Comparison of ENCODE assay signal across 16 cellular contexts in the genomic region with DNA sequence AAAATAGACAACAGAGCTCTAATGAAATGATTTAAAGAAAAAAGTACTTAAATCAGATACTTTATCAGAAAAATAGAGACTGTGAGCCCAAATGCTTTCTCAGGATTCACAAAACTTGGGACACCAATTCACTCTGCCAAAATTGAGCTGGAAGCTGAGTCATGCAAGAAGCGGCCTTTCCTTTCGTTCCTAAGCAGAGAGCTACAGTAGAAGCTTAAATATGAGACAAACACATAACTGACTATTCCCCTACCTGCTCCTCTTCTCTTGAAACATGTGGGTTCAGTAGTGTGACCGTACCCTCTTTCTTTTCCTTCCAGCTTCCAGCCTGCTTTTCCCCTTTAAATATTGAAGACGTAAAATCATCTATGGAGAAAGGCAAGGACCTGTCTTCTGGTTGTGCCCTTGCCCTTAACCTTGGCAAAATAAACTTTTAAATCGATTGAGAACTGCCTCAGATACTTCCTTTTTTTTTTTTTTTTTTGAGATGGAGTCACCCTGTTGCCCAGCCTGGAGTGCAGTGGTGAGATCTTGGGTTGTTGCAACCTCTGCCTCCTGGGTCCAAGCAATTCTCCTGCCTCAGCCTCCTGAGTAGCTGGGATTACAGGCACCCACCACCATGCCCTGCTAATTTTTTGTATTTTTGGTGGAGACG. TPM values are rescaled to one million over a fixed set of nuclear protein-coding genes. Genes with fewer than 3 reads are reported as not detected.
A peak's percentile ranks its signal among the peaks of the same experiment; 100 is the strongest.
DNase-seq lines count a peak whose midpoint lies in the region; ATAC-seq and TF ChIP-seq lines count a peak whose summit lies in the region.
"Had no signal": no experiment of that assay in that cellular context is flagged by ENCODE, and none has a peak within 500 bp of the region (broad histone marks: within the 10 kb centered on the region; RNA-seq: fewer than 3 reads in every experiment).

No MANE protein-coding gene starts in this region.

- no peak overlapping the region for H3K4me2 ChIP-seq in mesenchymal stem cell (ENCODE audit: low read length, poor library complexity, severe bottlenecking)
- H3K4me2 ChIP-seq: BLaER1 had no signal

- no peak overlapping the region for H2BK120ac ChIP-seq in mesenchymal stem cell (ENCODE audit: low read depth, low read length)

- 78% methylated on average over 6 of the region's 6 CpGs for WGBS in mesenchymal stem cell

- no peaks in the 10 kb centered on the region for H3K36me3 ChIP-seq in mesenchymal stem cell (ENCODE audit: control insufficient read depth in 1 of 2, insufficient read depth in 2 of 2, low read depth in 1 of 2, low read length in 2 of 2)
- H3K36me3 ChIP-seq: BLaER1, heart right ventricle had no signal

- intact Hi-C loops in CD14-positive monocyte (cut with micrococcal nuclease): no loop called here
- intact Hi-C loops in dorsolateral prefrontal cortex (cut with DNase I): no loop called here

- ATAC-seq in natural killer cell treated with Interleukin-12 subunit alpha and Interleukin-12 subunit beta and Interleukin-15 and Interleukin-18, amount 100 ng/mL, for 72 hours: no peak
- ATAC-seq in HG03095 (IDR thresholded peaks at IDR 0.05; ENCODE audit: unreplicated experiment): no peak
- ATAC-seq: heart right ventricle had no signal

- no peaks in the 10 kb centered on the region for H3K9me3 Mint-ChIP-seq in CD14-positive monocyte
- no peaks in the 10 kb centered on the region for H3K9me3 Mint-ChIP-seq in natural killer cell treated with Interleukin-12 subunit alpha and Interleukin-12 subunit beta and Interleukin-15 and Interleukin-18, amount 100 ng/mL, for 72 hours
- H3K9me3 Mint-ChIP-seq: activated naive CD8-positive, alpha-beta T cell treated with anti-CD3 and anti-CD28 coated beads, Interleukin-2, amount 10 ng/mL, durations not matched to agents 7 days and 5 days had no signal

- H2BK15ac ChIP-seq in mesenchymal stem cell (ENCODE audit: low read depth, poor library complexity, severe bottlenecking): no peak overlapping the region

- H3K4me1 ChIP-seq in mesenchymal stem cell (ENCODE audit: control insufficient read depth, insufficient read depth, low read depth, low read length): peaks cover 2% of the 10 kb centered on the region
- H3K4me1 ChIP-seq: parathyroid adenoma had no signal

- TF ChIP-seq CTCF in CD14-positive monocyte (IDR thresholded peaks at IDR 0.05) (no peak), cardiac fibroblast (IDR thresholded peaks at IDR 0.05; ENCODE audit: low read depth, low read length) (no peak), dorsolateral prefrontal cortex (IDR thresholded peaks at IDR 0.05 in 54 of 56, conservative IDR thresholded peaks at IDR 0.05 in 2 of 56; ENCODE audit: low read depth in 1 of 56, partially characterized antibody in 56 of 56) (no peak)

- H2BK12ac ChIP-seq in mesenchymal stem cell (ENCODE audit: low read length in 2 of 2): no peak overlapping the region

- H3K9me3 ChIP-seq in mesenchymal stem cell (ENCODE audit: control insufficient read depth, low read length): no peaks in the 10 kb centered on the region
- H3K9me3 ChIP-seq: BLaER1, heart right ventricle had no signal

- H3K4me1 Mint-ChIP-seq in CD14-positive monocyte: peaks cover 41% of the 10 kb centered on the region
- H3K4me1 Mint-ChIP-seq in natural killer cell treated with Interleukin-12 subunit alpha and Interleukin-12 subunit beta and Interleukin-15 and Interleukin-18, amount 100 ng/mL, for 72 hours (ENCODE audit: low read depth in 2 of 2): no peaks in the 10 kb centered on the region

- H3K9ac ChIP-seq in mesenchymal stem cell (ENCODE audit: low read length): peak overlapping the region; percentile 73
- H3K9ac ChIP-seq: BLaER1, parathyroid adenoma had no signal

- DNase-seq in CD14-positive monocyte (ENCODE audit: low spot score) (no peak), MV-4-11 (lab: John Stamatoyannopoulos, UW) (peak; percentile 35), cardiac fibroblast (ENCODE audit: low read depth in 2 of 2) (peak; percentile 68 to 78), mesenchymal stem cell (no peak), dorsolateral prefrontal cortex (no peak)
- DNase-seq in stimulated activated CD4-positive, alpha-beta T cell treated with anti-CD3 and anti-CD28 coated beads, Interleukin-4, amount 100 ng/mL, for 24 hours: no peak
- no peak for DNase-seq in natural killer cell treated with Interleukin-12 subunit alpha and Interleukin-12 subunit beta and Interleukin-15 and Interleukin-18, amount 100 ng/mL, for 72 hours (ENCODE audit: low spot score)
- DNase-seq: activated naive CD8-positive, alpha-beta T cell treated with anti-CD3 and anti-CD28 coated beads, Interleukin-2, amount 10 ng/mL, durations not matched to agents 7 days and 5 days; heart right ventricle; NCI-H146; NCI-H524 treated with DMSO at 0.1 percent for 48 hours had no signal

- H3K27ac ChIP-seq in mesenchymal stem cell (ENCODE audit: low read length, poor library complexity, severe bottlenecking): no peak overlapping the region
- peak overlapping the region in 7 of 59 donors; percentile 11 to 40 (median 35) for H3K27ac ChIP-seq in dorsolateral prefrontal cortex
- H3K27ac ChIP-seq: BLaER1, parathyroid adenoma, VCaP had no signal

- no peak overlapping the region for H2BK5ac ChIP-seq in mesenchymal stem cell (ENCODE audit: low read depth, low read length, poor library complexity, severe bottlenecking)

- peak overlapping the region in 1 of 2 donors; percentile 1 for H3K4me3 Mint-ChIP-seq in CD14-positive monocyte
- no peak overlapping the region for H3K4me3 Mint-ChIP-seq in natural killer cell treated with Interleukin-12 subunit alpha and Interleukin-12 subunit beta and Interleukin-15 and Interleukin-18, amount 100 ng/mL, for 72 hours
- H3K4me3 Mint-ChIP-seq: activated naive CD8-positive, alpha-beta T cell treated with anti-CD3 and anti-CD28 coated beads, Interleukin-2, amount 10 ng/mL, durations not matched to agents 7 days and 5 days had no signal

- no peak overlapping the region for H2AK5ac ChIP-seq in mesenchymal stem cell (ENCODE audit: low read length, severe bottlenecking)

- no peak overlapping the region for H3K4ac ChIP-seq in mesenchymal stem cell (ENCODE audit: low read depth in 1 of 2, low read length in 2 of 2)

- H3K4me3 ChIP-seq in cardiac fibroblast (replicated peaks in 1 of 2; ENCODE audit: low read depth in 2 of 2, low read length in 2 of 2): no peak overlapping the region
- no peak overlapping the region for H3K4me3 ChIP-seq in mesenchymal stem cell (ENCODE audit: insufficient read depth in 1 of 2, low read depth in 1 of 2, low read length in 2 of 2)
- H3K4me3 ChIP-seq in dorsolateral prefrontal cortex: no peak overlapping the region
- H3K4me3 ChIP-seq: BLaER1, heart right ventricle, lung had no signal

- H2AFZ ChIP-seq in mesenchymal stem cell (ENCODE audit: low read depth, low read length): no peak overlapping the region
- H2AFZ ChIP-seq: parathyroid adenoma had no signal

- no peak overlapping the region for H3K14ac ChIP-seq in mesenchymal stem cell (ENCODE audit: low read length in 2 of 2)

- no peak overlapping the region for H4K8ac ChIP-seq in mesenchymal stem cell (ENCODE audit: low read length)

- H3K18ac ChIP-seq in mesenchymal stem cell (ENCODE audit: low read depth in 1 of 2, low read length in 2 of 2): no peak overlapping the region

- H3K27ac Mint-ChIP-seq in CD14-positive monocyte: peak overlapping the region; percentile 29 to 90 (median 68)
- no peak overlapping the region for H3K27ac Mint-ChIP-seq in natural killer cell treated with Interleukin-12 subunit alpha and Interleukin-12 subunit beta and Interleukin-15 and Interleukin-18, amount 100 ng/mL, for 72 hours
- H3K27ac Mint-ChIP-seq: activated naive CD8-positive, alpha-beta T cell treated with anti-CD3 and anti-CD28 coated beads, Interleukin-2, amount 10 ng/mL, durations not matched to agents 7 days and 5 days had no signal

- H4K91ac ChIP-seq in mesenchymal stem cell (ENCODE audit: low read length): no peak overlapping the region

- H3K27me3 ChIP-seq in mesenchymal stem cell (ENCODE audit: control insufficient read depth in 1 of 2, insufficient read depth in 1 of 2, low read length in 2 of 2): no peaks in the 10 kb centered on the region
- no peaks in the 10 kb centered on the region for H3K27me3 ChIP-seq in dorsolateral prefrontal cortex
- H3K27me3 ChIP-seq: BLaER1 had no signal

- no peaks in the 10 kb centered on the region for H3K36me3 Mint-ChIP-seq in CD14-positive monocyte
- H3K36me3 Mint-ChIP-seq in natural killer cell treated with Interleukin-12 subunit alpha and Interleukin-12 subunit beta and Interleukin-15 and Interleukin-18, amount 100 ng/mL, for 72 hours: no peaks in the 10 kb centered on the region
- H3K36me3 Mint-ChIP-seq: activated naive CD8-positive, alpha-beta T cell treated with anti-CD3 and anti-CD28 coated beads, Interleukin-2, amount 10 ng/mL, durations not matched to agents 7 days and 5 days had no signal

- H3K23ac ChIP-seq in mesenchymal stem cell (ENCODE audit: low read length in 2 of 2): no peak overlapping the region

- H3K27me3 Mint-ChIP-seq in CD14-positive monocyte (ENCODE audit: low read depth in 3 of 3): peaks cover 0 to 4% (median 2%) of the 10 kb centered on the region in 3 donors
- peaks cover 7% of the 10 kb centered on the region in 2 donors for H3K27me3 Mint-ChIP-seq in natural killer cell treated with Interleukin-12 subunit alpha and Interleukin-12 subunit beta and Interleukin-15 and Interleukin-18, amount 100 ng/mL, for 72 hours

- no peaks in the 10 kb centered on the region for H3K79me1 ChIP-seq in mesenchymal stem cell (replicated peaks; ENCODE audit: low read length, poor library complexity, severe bottlenecking)

RNA-seq across cellular contexts. Expression of a gene that starts 4.4 kb away (rescaled TPM):
- 1 to 10 TPM in 1 of 2 donors, under 1 TPM in 1; 0.89 to 1.1 TPM for polyA plus RNA-seq in CD14-positive monocyte
- not detected for polyA plus RNA-seq in mesenchymal stem cell (2013, experiment 1 of 2)
- not detected for polyA plus RNA-seq in mesenchymal stem cell (2013, experiment 2 of 2)
- total RNA-seq in natural killer cell treated with Interleukin-12 subunit alpha and Interleukin-12 subunit beta and Interleukin-15 and Interleukin-18, amount 100 ng/mL, for 72 hours: not detected
- total RNA-seq in dorsolateral prefrontal cortex: 10 to 100 TPM in 43 of 120 experiments, 1 to 10 TPM in 77; 1.1 to 58.5 (median 7.4) TPM

RNA-seq across cellular contexts. Expression of a gene that starts 14.1 kb away (rescaled TPM):
- polyA plus RNA-seq in CD14-positive monocyte: 10 to 100 TPM in 1 of 2 donors, 1 to 10 TPM in 1; 6.5 to 10.0 TPM
- 5.4 TPM for polyA plus RNA-seq in mesenchymal stem cell (2013, experiment 1 of 2)
- 4.6 TPM for polyA plus RNA-seq in mesenchymal stem cell (2013, experiment 2 of 2)
- total RNA-seq in natural killer cell treated with Interleukin-12 subunit alpha and Interleukin-12 subunit beta and Interleukin-15 and Interleukin-18, amount 100 ng/mL, for 72 hours: 1 to 10 TPM in 1 of 2 donors, under 1 TPM in 1; 0.76 to 2.6 TPM
- 10 to 100 TPM in 20 of 120 experiments, 1 to 10 TPM in 100; 2.7 to 21.9 (median 7.0) TPM for total RNA-seq in dorsolateral prefrontal cortex

RNA-seq across cellular contexts. Expression of a gene that starts 49.7 kb away (rescaled TPM):
- 10 to 100 TPM in 1 of 2 donors, 1 to 10 TPM in 1; 8.8 to 12.4 TPM for polyA plus RNA-seq in CD14-positive monocyte
- 165 TPM for polyA plus RNA-seq in mesenchymal stem cell (2013, experiment 1 of 2)
- polyA plus RNA-seq in mesenchymal stem cell (2013, experiment 2 of 2): 149 TPM
- 10 to 100 TPM; 23.2 to 26.8 TPM for total RNA-seq in natural killer cell treated with Interleukin-12 subunit alpha and Interleukin-12 subunit beta and Interleukin-15 and Interleukin-18, amount 100 ng/mL, for 72 hours
- 10 to 100 TPM; 37.6 to 72.7 (median 54.3) TPM for total RNA-seq in dorsolateral prefrontal cortex

Comparison
In these comparisons a context has a peak if more than half of its experiments do, and no peak if none do; other contexts are left out.
1. DNase-seq: peak in MV-4-11 (single experiment) and cardiac fibroblast (2 of 2); none in CD14-positive monocyte (single experiment), mesenchymal stem cell (single experiment), stimulated activated CD4-positive, alpha-beta T cell treated with anti-CD3 and anti-CD28 coated beads, Interleukin-4, amount 100 ng/mL, for 24 hours (single experiment), natural killer cell treated with Interleukin-12 subunit alpha and Interleukin-12 subunit beta and Interleukin-15 and Interleukin-18, amount 100 ng/mL, for 72 hours (single experiment) and dorsolateral prefrontal cortex (0 of 10).
2. H3K27ac Mint-ChIP-seq: peak in CD14-positive monocyte (7 of 7); none in natural killer cell treated with Interleukin-12 subunit alpha and Interleukin-12 subunit beta and Interleukin-15 and Interleukin-18, amount 100 ng/mL, for 72 hours (0 of 2).